Comparison of ENCODE assay signal across 8 cellular contexts in the genomic region with DNA sequence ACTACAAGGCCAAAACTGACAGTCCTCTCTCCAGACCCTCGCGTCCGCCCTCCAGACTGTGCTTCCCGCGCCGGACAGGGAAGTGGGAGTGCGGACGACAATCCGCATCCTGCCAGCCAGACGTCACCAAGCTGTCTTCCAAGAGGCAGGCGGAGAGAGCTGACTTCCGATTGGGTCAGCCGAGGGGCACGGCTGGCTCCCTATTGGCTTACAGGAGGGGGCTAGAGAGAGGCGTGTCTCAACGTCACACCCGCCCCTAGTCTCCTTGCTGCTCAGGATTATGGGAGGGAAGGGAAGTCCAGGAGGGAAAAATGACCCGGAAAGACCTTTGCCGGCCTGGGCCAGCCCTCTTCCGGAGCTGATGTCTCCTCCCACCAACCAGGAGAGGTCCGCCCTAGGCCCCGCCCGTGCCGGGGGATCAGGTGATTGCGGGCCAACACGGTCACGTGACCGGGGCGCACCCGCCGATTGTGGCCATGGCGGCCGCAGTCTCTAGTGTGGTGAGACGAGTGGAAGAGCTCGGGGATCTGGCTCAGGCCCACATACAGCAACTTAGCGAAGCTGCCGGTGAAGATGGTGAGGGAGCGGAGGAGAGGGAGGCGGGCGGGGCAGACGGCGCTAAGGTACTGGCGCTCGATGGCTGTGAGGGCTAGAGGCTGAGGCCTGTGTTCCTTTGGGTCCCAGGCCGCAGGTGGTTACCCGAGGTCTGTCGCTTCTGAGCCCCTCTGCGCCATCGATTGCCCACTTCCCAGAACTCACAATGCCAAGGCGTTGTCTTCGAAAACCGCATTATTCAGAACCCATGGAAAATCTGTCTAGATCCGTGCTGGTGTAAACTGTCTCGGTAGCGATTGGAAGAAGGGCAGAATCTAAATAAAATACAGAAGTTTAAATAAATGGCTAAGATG. TPM values are rescaled to one million over a fixed set of nuclear protein-coding genes. Genes with fewer than 3 reads are reported as not detected.
A peak's percentile ranks its signal among the peaks of the same experiment; 100 is the strongest.
DNase-seq lines count a peak whose midpoint lies in the region; ATAC-seq, FAIRE-seq and TF ChIP-seq lines count a peak whose summit lies in the region.

Gene RIMOC1 (plus strand): TSS at position 453 of the 908 bp plus-strand sequence. CDS start 24 bp downstream, at position 477.

- H3K4me1 ChIP-seq in adrenal gland (replicated peaks in 1 of 2) (peaks cover 0 to 29% of the 10 kb centered on the region in 2 donors), trophoblast cell (ENCODE audit: control insufficient read depth in 1 of 2, insufficient read depth in 2 of 2, low read length in 2 of 2) (peaks cover 2% of the 10 kb centered on the region in 2 experiments), transverse colon (peaks cover 9 to 38% (median 13%) of the 10 kb centered on the region in 4 donors)

- peaks cover 4% of the 10 kb centered on the region for H3K79me1 ChIP-seq in trophoblast cell (ENCODE audit: low read length)

- H3K9me3 ChIP-seq in adrenal gland (replicated peaks in 1 of 3), result no peaks in the 10 kb centered on the region
- H3K9me3 ChIP-seq in trophoblast cell (ENCODE audit: insufficient read depth, low read depth, low read length), result no peaks in the 10 kb centered on the region
- H3K9me3 ChIP-seq in transverse colon, result no peaks in the 10 kb centered on the region

- H4K8ac ChIP-seq in trophoblast cell (ENCODE audit: low read depth, low read length), result peak within 1 kb of the TSS; percentile 94

- H3K4me2 ChIP-seq in trophoblast cell (ENCODE audit: low read length), result peak within 1 kb of the TSS; percentile 82

- H2BK120ac ChIP-seq in trophoblast cell (ENCODE audit: insufficient read depth, low read length, poor library complexity), result peak within 1 kb of the TSS; percentile 59

- peak; percentile 98 for ATAC-seq in HG02852 (IDR thresholded peaks at IDR 0.05; ENCODE audit: unreplicated experiment)

- intact Hi-C loops in adrenal gland (cut with DNase I) (no loop called here), cardiac septum (cut with DNase I) (loop anchor here (1.0 to 2.0 kb wide), 2 partner anchors 21 to 35 kb away; partner anchors contain the start of gene FBXO4), transverse colon (cut with DNase I; ENCODE audit: low total_unique reads) (no loop called here)

- peaks cover 0 to 9% of the 10 kb centered on the region in 2 donors for H3K36me3 ChIP-seq in adrenal gland (replicated peaks in 1 of 2)
- H3K36me3 ChIP-seq in trophoblast cell (ENCODE audit: control insufficient read depth in 1 of 2, insufficient read depth in 2 of 2, low read length in 2 of 2), result peaks cover 0 to 2% of the 10 kb centered on the region in 2 experiments
- peaks cover 0 to 16% (median 4%) of the 10 kb centered on the region in 4 donors for H3K36me3 ChIP-seq in transverse colon

- H2BK5ac ChIP-seq in trophoblast cell (ENCODE audit: low read depth, low read length, poor library complexity), result peak within 1 kb of the TSS; percentile 77

- H3K27me3 ChIP-seq in adrenal gland (no peaks in the 10 kb centered on the region), trophoblast cell (ENCODE audit: insufficient read depth, low read length) (no peaks in the 10 kb centered on the region), transverse colon (peaks cover 23% of the 10 kb centered on the region)

- peak within 1 kb of the TSS; percentile 99 for H3K9ac ChIP-seq in trophoblast cell (ENCODE audit: low read length)

- H3K4ac ChIP-seq in trophoblast cell (ENCODE audit: low read depth, low read length), result peak within 1 kb of the TSS; percentile 94

- peaks cover 6% of the 10 kb centered on the region for H3K79me2 ChIP-seq in trophoblast cell (ENCODE audit: control insufficient read depth, insufficient read depth, low read length, poor library complexity)

- peak within 1 kb of the TSS; percentile 44 to 82 (median 49) for H3K4me3 ChIP-seq in adrenal gland
- peak within 1 kb of the TSS; percentile 98 for H3K4me3 ChIP-seq in trophoblast cell (ENCODE audit: low read depth, low read length)
- H3K4me3 ChIP-seq in transverse colon, result peak within 1 kb of the TSS; percentile 32 to 87 (median 68)

- DNase-seq in GM12892 (ENCODE audit: insufficient read length) (peak; percentile 73), NCI-H146 (lab: John Stamatoyannopoulos, UW) (peak; percentile 99), T-helper 1 cell (peak; percentile 92 to 99 (median 94)), adrenal gland (peak; percentile 99 to 100 (median 99)), cardiac septum (ENCODE audit: low spot score) (peak; percentile 99), trophoblast cell (peak; percentile 99), transverse colon (peak; percentile 99)

- H3K27ac ChIP-seq in adrenal gland (peak within 1 kb of the TSS in 4 of 5 donors; percentile 75 to 92 (median 84)), trophoblast cell (ENCODE audit: low read depth, low read length) (peak within 1 kb of the TSS; percentile 66), transverse colon (peak within 1 kb of the TSS; percentile 89 to 92 (median 90))

- H2AFZ ChIP-seq in trophoblast cell (ENCODE audit: insufficient read depth, low read length, poor library complexity), result peak within 1 kb of the TSS; percentile 85

- no peak for TF ChIP-seq CTCF in adrenal gland (IDR thresholded peaks at IDR 0.05)
- no peak for TF ChIP-seq CTCF in transverse colon (IDR thresholded peaks at IDR 0.05)

- no peak within 1 kb of the TSS for H2BK12ac ChIP-seq in trophoblast cell (ENCODE audit: low read length)

- H2AK5ac ChIP-seq in trophoblast cell (ENCODE audit: low read length), result peak within 1 kb of the TSS; percentile 74

- no peak within 1 kb of the TSS for H3K23ac ChIP-seq in trophoblast cell (ENCODE audit: low read length)

- WGBS in adrenal gland, 4 donors, result 0 to 2% (median 1%) methylated on average over 24 to 55 of the region's 55 CpGs
- WGBS in trophoblast cell (ENCODE audit: extremely low coverage, insufficient coverage, insufficient read length), result no CpG with 5 or more reads among the region's 55 CpGs
- 0 to 1% methylated on average over 5 to 53 of the region's 55 CpGs for WGBS in transverse colon (ENCODE audit: low coverage in 1 of 2), 2 donors

- FAIRE-seq in GM12892 (lab: Jason Lieb, UNC), result peak; percentile 99

- TF ChIP-seq EP300 in transverse colon (IDR thresholded peaks at IDR 0.05; ENCODE audit: low read depth), result peak; percentile 3

- H3K18ac ChIP-seq in trophoblast cell (ENCODE audit: low read length), result peak within 1 kb of the TSS; percentile 97

- TF ChIP-seq POLR2A in GM12892 (IDR thresholded peaks at IDR 0.05; ENCODE audit: low read depth, low read length) (peak; percentile 92), adrenal gland (IDR thresholded peaks at IDR 0.05) (peak; percentile 83 to 91), transverse colon (IDR thresholded peaks at IDR 0.05) (peak; percentile 96)

- H3K14ac ChIP-seq in trophoblast cell (ENCODE audit: low read length), result peak within 1 kb of the TSS; percentile 97

- peak within 1 kb of the TSS; percentile 92 for H4K12ac ChIP-seq in trophoblast cell (ENCODE audit: low read depth, low read length)

- in situ Hi-C loops in transverse colon (cut with MboI; ENCODE audit: low pct_ligation_motif_present in 1 of 4, low pct_unique_long_range_greater_than_20kb in 1 of 4, low sequenced_read_pairs in 3 of 4), result no loop called here

- peak within 1 kb of the TSS; percentile 89 for H4K91ac ChIP-seq in trophoblast cell (ENCODE audit: low read depth, low read length)

RNA-seq across cellular contexts. Expression of gene RIMOC1, which starts in this region (rescaled TPM):
- polyA plus RNA-seq in GM12892 (2012; ENCODE audit: missing spikeins), result 10.6 TPM
- total RNA-seq in adrenal gland, result 10 to 100 TPM in 7 of 8 donors, 1 to 10 TPM in 1; 9.9 to 33.3 (median 21.8) TPM
- polyA plus RNA-seq in adrenal gland, result 10 to 100 TPM in 1 of 3 donors, 1 to 10 TPM in 2; 4.2 to 22.2 (median 4.7) TPM
- 15.3 TPM for total RNA-seq in cardiac septum
- 18.0 and 18.9 TPM in 2 replicates for polyA plus RNA-seq in trophoblast cell (2013)
- total RNA-seq in transverse colon, result 10 to 100 TPM; 10.9 to 19.8 (median 15.6) TPM

Comparison
In these comparisons a context has a peak if more than half of its experiments do, and no peak if none do; other contexts are left out.
1. Peak in every context shown above with its lines: DNase-seq, ATAC-seq, H3K4me3 ChIP-seq and H3K27ac ChIP-seq.